8 cellular contexts compared by ENCODE assay signal in genomic region chr21:43609501-43610340, GRCh38. TPM values are rescaled to one million over a fixed set of nuclear protein-coding genes. Genes with fewer than 3 reads are reported as not detected.
DNase-seq lines count a peak whose midpoint lies in the region; ATAC-seq and TF ChIP-seq lines count a peak whose summit lies in the region.

No MANE protein-coding gene starts in this region.

- H3K36me3 Mint-ChIP-seq in HFFc6 (ENCODE audit: low read depth), result peaks cover 5% of the 10 kb centered on the region; the same call in 1 of the 2 replicates

- DNase-seq in HS-27A (ENCODE audit: low read depth) (peak; percentile 82), NCI-H748 (lab: John Stamatoyannopoulos, UW; ENCODE audit: unreplicated experiment) (peak; percentile 88), epithelial cell of proximal tubule (ENCODE audit: low read depth) (peak; percentile 72), retinal pigment epithelial cell (ENCODE audit: low read depth) (peak; percentile 98), coronary artery (ENCODE audit: low spot score) (no peak), omental fat pad (ENCODE audit: low spot score) (no peak), HFFc6 (no peak)

- H3K4me3 ChIP-seq in epithelial cell of proximal tubule (ENCODE audit: low read depth, low read length) (no peak overlapping the region), retinal pigment epithelial cell (ENCODE audit: low read length) (no peak overlapping the region), coronary artery (no peak overlapping the region)

- H3K4me3 Mint-ChIP-seq in HFFc6, result no peak overlapping the region

- ATAC-seq in GM18861 (IDR thresholded peaks at IDR 0.05; ENCODE audit: unreplicated experiment) (no peak), omental fat pad (ENCODE audit: low FRiP score) (no peak)

- H3K27ac ChIP-seq in coronary artery, result no peak overlapping the region

- H3K27me3 Mint-ChIP-seq in HFFc6 (ENCODE audit: insufficient read depth), result no peaks in the 10 kb centered on the region; the same call in 1 of the 2 replicates

- peaks cover 35% of the 10 kb centered on the region for H3K4me1 Mint-ChIP-seq in HFFc6 (ENCODE audit: low read depth)

- TF ChIP-seq CTCF in epithelial cell of proximal tubule (conservative IDR thresholded peaks at IDR 0.05; ENCODE audit: low read depth, low read length) (no peak), retinal pigment epithelial cell (conservative IDR thresholded peaks at IDR 0.05; ENCODE audit: low read depth, low read length) (no peak), coronary artery (IDR thresholded peaks at IDR 0.05) (no peak), omental fat pad (IDR thresholded peaks at IDR 0.05) (no peak), HFFc6 (IDR thresholded peaks at IDR 0.05) (no peak)

- H3K9me3 Mint-ChIP-seq in HFFc6, result no peaks in the 10 kb centered on the region

- H3K27ac Mint-ChIP-seq in HFFc6, result no peak overlapping the region

RNA-seq across cellular contexts. Expression of gene HSF2BP, which starts 49.6 kb away (rescaled TPM):
- total RNA-seq in epithelial cell of proximal tubule (0.12 and 0.72 TPM in 2 replicates), omental fat pad (1 to 10 TPM in 2 of 4 donors, under 1 TPM in 1, not detected in 1; 0.94 to 1.6 (median 1.1) TPM)
- total RNA-seq in HFFc6 (2021; fragmentation: NEBNext Ultra II Directional; extraction: Animal tissue kit (Norgen Biotek cat#: 25700)), result under 1 TPM; 0.33 to 0.90 (median 0.59) TPM

RNA-seq across cellular contexts. Expression of gene RRP1B, which starts 49.6 kb away (rescaled TPM):
- 37.6 and 49.2 TPM in 2 replicates for total RNA-seq in epithelial cell of proximal tubule
- 10 to 100 TPM; 19.4 to 47.4 (median 22.0) TPM for total RNA-seq in omental fat pad
- total RNA-seq in HFFc6 (2021; fragmentation: NEBNext Ultra II Directional; extraction: Animal tissue kit (Norgen Biotek cat#: 25700)), result 10 to 100 TPM; 26.9 to 34.4 (median 27.6) TPM

Comparison
In these comparisons a context has a peak if more than half of its experiments do, and no peak if none do; other contexts are left out.
1. DNase-seq: peak in HS-27A (single experiment), NCI-H748 (single experiment), epithelial cell of proximal tubule (single experiment) and retinal pigment epithelial cell (single experiment); none in coronary artery (single experiment), omental fat pad (single experiment) and HFFc6 (single experiment).